Comparison of ENCODE assay signal across 8 cellular contexts in genomic region chr18:9741821-9742541, GRCh38. TPM values are rescaled to one million over a fixed set of nuclear protein-coding genes. Genes with fewer than 3 reads are reported as not detected.
DNase-seq lines count a peak whose midpoint lies in the region; FAIRE-seq and TF ChIP-seq lines count a peak whose summit lies in the region.

No MANE protein-coding gene starts in this region.

- H4K20me1 ChIP-seq in BLaER1: no peaks in the 10 kb centered on the region

- no peaks in the 10 kb centered on the region for H3K79me1 ChIP-seq in neuronal stem cell (ENCODE audit: low read depth, low read length)

- H3K9ac ChIP-seq in BLaER1: no peak overlapping the region
- no peak overlapping the region for H3K9ac ChIP-seq in neuronal stem cell (ENCODE audit: low read depth, low read length, poor library complexity)

- H3K4me1 ChIP-seq in BLaER1: peaks cover 15% of the 10 kb centered on the region
- peaks cover 15 to 30% of the 10 kb centered on the region in 2 donors for H3K4me1 ChIP-seq in neuronal stem cell (ENCODE audit: control insufficient read depth in 2 of 2, insufficient read depth in 1 of 2, low read depth in 1 of 2, low read length in 2 of 2)
- H3K4me1 ChIP-seq in SJCRH30: peaks cover 19% of the 10 kb centered on the region

- no peak overlapping the region for H2BK15ac ChIP-seq in neuronal stem cell (ENCODE audit: low read length)

- peak overlapping the region; percentile 36 for H2AK5ac ChIP-seq in neuronal stem cell (ENCODE audit: low read depth, low read length)

- WGBS in neuronal stem cell (ENCODE audit: extremely low coverage in 2 of 2, insufficient read length in 2 of 2, insufficient replicate concordance in 1 of 2), 2 donors: no CpG with 5 or more reads among the region's 19 CpGs

- H3K27ac ChIP-seq in BLaER1 (no peak overlapping the region), neuronal stem cell (replicated peaks; ENCODE audit: low read length) (no peak overlapping the region), SJCRH30 (no peak overlapping the region)

- H3K27me3 ChIP-seq in BLaER1 (no peaks in the 10 kb centered on the region), neuronal stem cell (ENCODE audit: control insufficient read depth in 3 of 3, insufficient read depth in 3 of 3, low read depth in 1 of 3, low read length in 3 of 3) (no peaks in the 10 kb centered on the region), SJCRH30 (no peaks in the 10 kb centered on the region)

- H3K4ac ChIP-seq in neuronal stem cell (ENCODE audit: low read length): no peak overlapping the region

- H3K9me3 ChIP-seq in BLaER1 (no peaks in the 10 kb centered on the region), neuronal stem cell (replicated peaks in 1 of 2; ENCODE audit: control insufficient read depth in 2 of 2, insufficient read depth in 1 of 2, low read depth in 1 of 2, low read length in 2 of 2) (peaks cover 0 to 14% of the 10 kb centered on the region in 2 donors), SJCRH30 (replicated peaks) (no peaks in the 10 kb centered on the region)

- no peak overlapping the region for H3K14ac ChIP-seq in neuronal stem cell (ENCODE audit: low read length)

- no peak overlapping the region for H2BK5ac ChIP-seq in neuronal stem cell (ENCODE audit: low read length)

- no peak for TF ChIP-seq CTCF in fibroblast of pulmonary artery (IDR thresholded peaks at IDR 0.05; ENCODE audit: low read length, missing control alignments)

- FAIRE-seq in RCC 7860 (lab: Jason Lieb, UNC): no peak

- H3K4me2 ChIP-seq in BLaER1 (peak overlapping the region; percentile 31), neuronal stem cell (ENCODE audit: insufficient read depth, low read length, poor library complexity, severe bottlenecking) (no peak overlapping the region)

- no peaks in the 10 kb centered on the region for H3K36me3 ChIP-seq in BLaER1
- no peaks in the 10 kb centered on the region for H3K36me3 ChIP-seq in neuronal stem cell (replicated peaks in 1 of 2; ENCODE audit: control insufficient read depth in 2 of 2, insufficient read depth in 2 of 2, low read length in 2 of 2)
- no peaks in the 10 kb centered on the region for H3K36me3 ChIP-seq in SJCRH30

- H3K4me3 ChIP-seq in BLaER1 (no peak overlapping the region), fibroblast of pulmonary artery (replicated peaks; ENCODE audit: low read depth, low read length) (peak overlapping the region; percentile 1), neuronal stem cell (ENCODE audit: low read length in 2 of 2) (peak overlapping the region in 1 of 2 donors; percentile 56), SJCRH30 (no peak overlapping the region)

- H2BK12ac ChIP-seq in neuronal stem cell (ENCODE audit: low read length): peak overlapping the region; percentile 96

- peak overlapping the region; percentile 86 for H2AFZ ChIP-seq in neuronal stem cell (ENCODE audit: low read length)

- no peak overlapping the region for H3K23ac ChIP-seq in neuronal stem cell (ENCODE audit: low read depth, low read length, poor library complexity)

- no peak overlapping the region for H2BK120ac ChIP-seq in neuronal stem cell (ENCODE audit: low read depth, low read length)

- DNase-seq in RCC 7860 (ENCODE audit: low spot score): peak; percentile 29
- peak; percentile 40 for DNase-seq in fibroblast of pulmonary artery (ENCODE audit: low read depth)
- DNase-seq in neuronal stem cell (ENCODE audit: low spot score): no peak
- DNase-seq in SJCRH30: no peak
- no peak for DNase-seq in NCI-H748 treated with DMSO at 0.1 percent for 48 hours (lab: John Stamatoyannopoulos, UW)
- DNase-seq in stimulated activated naive CD4-positive, alpha-beta T cell treated with Interleukin-2 at 50 U/mL for 16 hours (lab: John Stamatoyannopoulos, UW): no peak
- no peak for DNase-seq in activated naive CD4-positive, alpha-beta T cell treated with Interleukin-2 at 50 U/mL for 16 hours

- H4K8ac ChIP-seq in neuronal stem cell (ENCODE audit: low read depth, low read length): no peak overlapping the region

- H4K91ac ChIP-seq in neuronal stem cell (ENCODE audit: low read depth, low read length, poor library complexity): no peak overlapping the region

- peak overlapping the region; percentile 39 for H3K18ac ChIP-seq in neuronal stem cell (ENCODE audit: low read length)

RNA-seq across cellular contexts. Expression of gene RAB31, which starts 33.9 kb away (rescaled TPM):
- polyA plus RNA-seq in neuronal stem cell (2013, experiment 1 of 2): 30.4 TPM
- polyA plus RNA-seq in neuronal stem cell (2013, experiment 2 of 2): 34.5 TPM
- total RNA-seq in SJCRH30 (2014; rRNA removed; shearing (Covaris generic)): 7.1 and 8.1 TPM in 2 replicates

Comparison
In these comparisons a context has a peak if more than half of its experiments do, and no peak if none do; other contexts are left out.
1. DNase-seq: peak in RCC 7860 (single experiment) and fibroblast of pulmonary artery (single experiment); none in neuronal stem cell (single experiment), SJCRH30 (0 of 2), NCI-H748 treated with DMSO at 0.1 percent for 48 hours (single experiment), stimulated activated naive CD4-positive, alpha-beta T cell treated with Interleukin-2 at 50 U/mL for 16 hours (single experiment) and activated naive CD4-positive, alpha-beta T cell treated with Interleukin-2 at 50 U/mL for 16 hours (single experiment).